Comparison of ENCODE assay signal across 8 cellular contexts in genomic region chr7:818031-818699, GRCh38. TPM values are rescaled to one million over a fixed set of nuclear protein-coding genes. Genes with fewer than 3 reads are reported as not detected.
A peak's percentile ranks its signal among the peaks of the same experiment; 100 is the strongest.
DNase-seq lines count a peak whose midpoint lies in the region; ATAC-seq, FAIRE-seq and TF ChIP-seq lines count a peak whose summit lies in the region.

No MANE protein-coding gene starts in this region.

- no peak overlapping the region for H3K23ac ChIP-seq in mesendoderm (ENCODE audit: low read length)

- no peak overlapping the region for H3K9ac ChIP-seq in mesendoderm (ENCODE audit: low read length)

- intact Hi-C loops in thyroid gland (cut with DNase I), result no loop called here

- no peak overlapping the region for H2BK120ac ChIP-seq in mesendoderm (ENCODE audit: low read depth, low read length)

- H3K56ac ChIP-seq in mesendoderm (ENCODE audit: low read length), result no peak overlapping the region

- CTCF ChIA-PET in T-cell (lab: Charles Lee), result interaction anchor here in 1 of 2 donors (0.5 to 1.6 kb wide), 5 partner anchors 10 to 349 kb away, joined by 3 to 9 read pairs (median 4); partner anchors contain the start of gene SUN1

- H3K4me3 Mint-ChIP-seq in T-cell, result peak overlapping the region; percentile 91 to 94 (median 92)

- H2BK15ac ChIP-seq in mesendoderm (replicated peaks; ENCODE audit: low read depth), result no peak overlapping the region

- ATAC-seq in T-cell (replicated peaks in 1 of 4) (no peak), HG02973 (IDR thresholded peaks at IDR 0.05; ENCODE audit: unreplicated experiment) (no peak)

- H3K79me2 ChIP-seq in mesendoderm (ENCODE audit: control insufficient read depth, insufficient read depth, low read length), result peaks cover 57% of the 10 kb centered on the region

- H3K27me3 ChIP-seq in BE2C (no peaks in the 10 kb centered on the region), thyroid gland (no peaks in the 10 kb centered on the region), mesendoderm (ENCODE audit: insufficient read depth, low read length, poor library complexity) (no peaks in the 10 kb centered on the region)

- H3K9me3 ChIP-seq in BE2C (0 out of 2 replicates have a peak, but pooled peaks cover 2% of the 10 kb centered on the region), thyroid gland (no peaks in the 10 kb centered on the region)

- H2BK5ac ChIP-seq in mesendoderm (ENCODE audit: low read length), result no peak overlapping the region

- H3K27me3 Mint-ChIP-seq in T-cell, result no peaks in the 10 kb centered on the region

- H3K4me1 ChIP-seq in BE2C (peaks cover 4% of the 10 kb centered on the region; the same call in 1 of the 2 replicates), thyroid gland (peaks cover 11 to 35% of the 10 kb centered on the region in 2 donors), mesendoderm (ENCODE audit: control insufficient read depth, low read depth, low read length) (peaks cover 6% of the 10 kb centered on the region)

- no peak overlapping the region for H2AK5ac ChIP-seq in mesendoderm (ENCODE audit: low read length)

- TF ChIP-seq POLR2A in H54 (IDR thresholded peaks at IDR 0.05; ENCODE audit: low read depth, low read length) (no peak), thyroid gland (IDR thresholded peaks at IDR 0.05) (no peak)

- no peaks in the 10 kb centered on the region for H3K9me3 Mint-ChIP-seq in T-cell

- H3K4me3 ChIP-seq in BE2C (ENCODE audit: low read depth, low read length), result peak overlapping the region; percentile 61
- no peak overlapping the region for H3K4me3 ChIP-seq in fibroblast of villous mesenchyme (ENCODE audit: low read depth, low read length)
- no peak overlapping the region for H3K4me3 ChIP-seq in thyroid gland (replicated peaks in 1 of 3)
- no peak overlapping the region for H3K4me3 ChIP-seq in mesendoderm (ENCODE audit: low read length)

- no peak for FAIRE-seq in H54 (lab: Jason Lieb, UNC)

- DNase-seq in BE2C (no peak), H54 (ENCODE audit: insufficient read length, low spot score) (peak; percentile 61), T-cell (no peak), fibroblast of villous mesenchyme (ENCODE audit: low read depth) (no peak), thyroid gland (no peak), amniotic stem cell (lab: John Stamatoyannopoulos, UW) (no peak), mesendoderm (no peak)

- POLR2A ChIA-PET in T-cell (lab: Charles Lee), result no interaction called here

- no peak overlapping the region for H3K18ac ChIP-seq in mesendoderm (ENCODE audit: low read length)

- H4K5ac ChIP-seq in mesendoderm (ENCODE audit: low read length), result no peak overlapping the region

- WGBS in thyroid gland, 2 donors, result 87 to 93% methylated on average over 7 to 8 of the region's 8 CpGs
- 100% methylated on average over 2 of the region's 8 CpGs for WGBS in mesendoderm (ENCODE audit: extremely low coverage, insufficient coverage, low lambda C conversion rate)

- peaks cover 25% of the 10 kb centered on the region for H3K36me3 Mint-ChIP-seq in T-cell

- H3K36me3 ChIP-seq in BE2C (peaks cover 8% of the 10 kb centered on the region), thyroid gland (no peaks in the 10 kb centered on the region), mesendoderm (ENCODE audit: control insufficient read depth, insufficient read depth, low read length) (no peaks in the 10 kb centered on the region)

- H3K79me1 ChIP-seq in mesendoderm (ENCODE audit: low read length), result peaks cover 12% of the 10 kb centered on the region

- TF ChIP-seq CTCF in BE2C (IDR thresholded peaks at IDR 0.05; ENCODE audit: low read depth, low read length) (peak; percentile 40), fibroblast of villous mesenchyme (IDR thresholded peaks at IDR 0.05; ENCODE audit: insufficient read depth, low read depth, low read length) (peak; percentile 42), thyroid gland (IDR thresholded peaks at IDR 0.05) (peak in 4 of 6 experiments; percentile 22 to 39 (median 33))

- no peak overlapping the region for H3K4me2 ChIP-seq in mesendoderm (ENCODE audit: low read length)

- peaks cover 64 to 66% (median 66%) of the 10 kb centered on the region in 3 donors for H3K4me1 Mint-ChIP-seq in T-cell

- H4K8ac ChIP-seq in mesendoderm (ENCODE audit: low read depth, low read length), result no peak overlapping the region

- H3K4ac ChIP-seq in mesendoderm (ENCODE audit: low read depth, low read length), result no peak overlapping the region

- H3K27ac Mint-ChIP-seq in T-cell, result peak overlapping the region in 1 of 2 donors; percentile 56

- H3K27ac ChIP-seq in thyroid gland (no peak overlapping the region), mesendoderm (ENCODE audit: low read depth, low read length) (no peak overlapping the region)

RNA-seq across cellular contexts. Expression of gene SUN1, which starts 14.1 kb away (rescaled TPM):
- 196 TPM for polyA plus RNA-seq in BE2C (2012; ENCODE audit: insufficient read depth, insufficient read length, low read depth)
- total RNA-seq in T-cell (100 to 1,000 TPM in 3 of 5 donors, 10 to 100 TPM in 2; 90.8 to 299 (median 279) TPM), fibroblast of villous mesenchyme (73.4 and 85.4 TPM in 2 replicates), thyroid gland (100 to 1,000 TPM; 146 to 260 (median 186) TPM)
- 47.7 TPM for polyA plus RNA-seq in mesendoderm (2013, experiment 1 of 2)
- 47.9 TPM for polyA plus RNA-seq in mesendoderm (2013, experiment 2 of 2)

RNA-seq across cellular contexts. Expression of gene GET4, which starts 58.2 kb away (rescaled TPM):
- 190 TPM for polyA plus RNA-seq in BE2C (2012; ENCODE audit: insufficient read depth, insufficient read length, low read depth)
- 10 to 100 TPM; 52.2 to 76.4 (median 54.7) TPM for total RNA-seq in T-cell
- total RNA-seq in fibroblast of villous mesenchyme, result 15.1 and 22.5 TPM in 2 replicates
- total RNA-seq in thyroid gland, result 10 to 100 TPM; 29.2 to 38.7 (median 34.3) TPM
- polyA plus RNA-seq in mesendoderm (2013, experiment 1 of 2), result 35.9 TPM
- polyA plus RNA-seq in mesendoderm (2013, experiment 2 of 2), result 35.8 TPM
